In genomic region chr1:232271299-232271698, GRCh38 we compare ENCODE assay signal across 7 cellular contexts.
"Had no signal": no experiment of that assay in that cellular context is flagged by ENCODE, and none has a peak within 500 bp of the region (broad histone marks: within the 10 kb centered on the region; RNA-seq: fewer than 3 reads in every experiment).

No MANE protein-coding gene starts in this region.

- H3K4me1 Mint-ChIP-seq: IgD-negative memory B cell had no signal

- H3K9ac ChIP-seq: GM23248 had no signal

- H3K4me3 Mint-ChIP-seq: IgD-negative memory B cell had no signal

- H2AFZ ChIP-seq: GM23248 had no signal

- H3K9me3 ChIP-seq: HAP-1 had no signal

- FAIRE-seq: HepG2 had no signal

- H3K4me1 ChIP-seq: HAP-1 had no signal

- H3K4me3 ChIP-seq: GM23248, HAP-1 had no signal

- DNase-seq: GM23248, GOT3, KBM-7 had no signal

- H3K9me3 Mint-ChIP-seq: IgD-negative memory B cell had no signal

- H3K36me3 ChIP-seq: HAP-1 had no signal

- ATAC-seq: HCT116, HepG2 had no signal

- H3K27ac Mint-ChIP-seq: IgD-negative memory B cell had no signal

- H3K36me3 Mint-ChIP-seq: IgD-negative memory B cell had no signal

- H3K27ac ChIP-seq: GM23248 had no signal
